ENCODE assay signal across 9 cellular contexts in genomic region chr6:89081129-89081422, GRCh38. TPM values are rescaled to one million over a fixed set of nuclear protein-coding genes. Genes with fewer than 3 reads are reported as not detected.
DNase-seq lines count a peak whose midpoint lies in the region; ATAC-seq and TF ChIP-seq lines count a peak whose summit lies in the region.
"Had no signal": no experiment of that assay in that cellular context is flagged by ENCODE, and none has a peak within 500 bp of the region (broad histone marks: within the 10 kb centered on the region; RNA-seq: fewer than 3 reads in every experiment).

No MANE protein-coding gene starts in this region.

- H3K27ac Mint-ChIP-seq in T-cell = peak overlapping the region; percentile 97 to 99

- intact Hi-C loops in posterior vena cava (cut with DNase I) = loop anchor here (5.0 to 10.0 kb wide), 2 partner anchors 44 to 96 kb away; no protein-coding TSS in a partner anchor

- H3K4me3 ChIP-seq in fibroblast of pulmonary artery (replicated peaks; ENCODE audit: low read depth, low read length) = peak overlapping the region; percentile 63
- peak overlapping the region; percentile 100 for H3K4me3 ChIP-seq in rectal smooth muscle tissue (ENCODE audit: low read length)

- peaks cover 13% of the 10 kb centered on the region for H3K4me1 ChIP-seq in rectal smooth muscle tissue (ENCODE audit: control insufficient read depth, insufficient read depth, low read length)

- H3K36me3 Mint-ChIP-seq in T-cell = peaks cover 35% of the 10 kb centered on the region

- H3K27ac ChIP-seq in rectal smooth muscle tissue (ENCODE audit: low read depth, low read length) = peak overlapping the region; percentile 100

- peak overlapping the region; percentile 100 for H3K9ac ChIP-seq in rectal smooth muscle tissue (ENCODE audit: low read length)

- peak; percentile 11 for ATAC-seq in GM18502 (IDR thresholded peaks at IDR 0.05; ENCODE audit: poor library complexity, unreplicated experiment)
- ATAC-seq in HG02759 (IDR thresholded peaks at IDR 0.05; ENCODE audit: unreplicated experiment) = peak; percentile 16
- ATAC-seq in T-cell (replicated peaks in 1 of 4) = peak in 2 of 4 experiments; percentile 7 to 14

- peak overlapping the region; percentile 92 to 96 (median 92) for H3K4me3 Mint-ChIP-seq in T-cell

- CTCF ChIA-PET in T-cell (lab: Charles Lee) (interaction anchor here in 1 of 2 donors (0.9 to 2.2 kb wide), 4 partner anchors 64 to 1759 kb away, joined by 3 to 20 read pairs (median 13); partner anchors contain the start of gene PM20D2), HEK293T (lab: Yijun Ruan, JAX) (interaction anchor here (1.8 kb wide), 1 partner anchor 98 kb away, joined by 14 read pairs; no protein-coding TSS in a partner anchor)

- H3K36me3 ChIP-seq in rectal smooth muscle tissue (ENCODE audit: control insufficient read depth, insufficient read depth, low read length) = peaks cover 9% of the 10 kb centered on the region

- H3K27me3 ChIP-seq in rectal smooth muscle tissue (ENCODE audit: control insufficient read depth, insufficient read depth, low read length) = no peaks in the 10 kb centered on the region

- H3K27me3 Mint-ChIP-seq in T-cell = no peaks in the 10 kb centered on the region

- no peak for TF ChIP-seq CTCF in fibroblast of pulmonary artery (IDR thresholded peaks at IDR 0.05; ENCODE audit: low read length, missing control alignments)

- H3K4me1 Mint-ChIP-seq in T-cell = peaks cover 35 to 49% (median 45%) of the 10 kb centered on the region in 3 donors

- H3K9me3 Mint-ChIP-seq in T-cell = no peaks in the 10 kb centered on the region

- DNase-seq in T-cell (peak in 1 of 34 experiments; percentile 7), fibroblast of pulmonary artery (ENCODE audit: low read depth) (no peak), cerebellar nuclear complex (lab: John Stamatoyannopoulos, UW) (no peak), HEK293T (ENCODE audit: extremely low spot score) (no peak), posterior vena cava (ENCODE audit: low spot score) (no peak)

- POLR2A ChIA-PET in T-cell (lab: Charles Lee) = interaction anchor here (0.6 to 2.7 kb wide), 17 partner anchors 9 to 748 kb away, joined by 3 to 25 read pairs (median 6); partner anchors contain the start of genes CASP8AP2 (in 1 of the 2), LYRM2 (in 1 of the 2), RNGTT (in 1 of the 2) and UBE2J1 (in 1 of the 2)
- POLR2A ChIA-PET in HEK293T (lab: Yijun Ruan, JAX) = interaction anchor here (0.6 to 5.2 kb wide), 19 partner anchors 11 to 335 kb away, joined by 3 to 46 read pairs (median 5); partner anchors contain the start of genes PM20D2 and SRSF12

TF ChIP-seq in HEK293T, 16 proteins besides CTCF, POLR2A, EP300 and RAD21:
- TF ChIP-seq HDGF (IDR thresholded peaks at IDR 0.05; ENCODE audit: borderline replicate concordance) (no peak), ZNF384 (IDR thresholded peaks at IDR 0.05) (no peak), LEF1 (IDR thresholded peaks at IDR 0.05; ENCODE audit: borderline replicate concordance) (no peak), PKNOX1 (IDR thresholded peaks at IDR 0.05) (no peak), SP1 (IDR thresholded peaks at IDR 0.05) (no peak), FOXK2 (IDR thresholded peaks at IDR 0.05) (no peak), FOXM1 (IDR thresholded peaks at IDR 0.05; ENCODE audit: borderline replicate concordance) (no peak), TARDBP (IDR thresholded peaks at IDR 0.05) (no peak), ELF4 (IDR thresholded peaks at IDR 0.05) (no peak), CTBP1 (IDR thresholded peaks at IDR 0.05; ENCODE audit: borderline replicate concordance) (no peak), ARNT (IDR thresholded peaks at IDR 0.05) (no peak)
TF ChIP-seq in HEK293T: peak in this region for 0.

RNA-seq across cellular contexts. Expression of gene PNRC1, which starts 0.5 kb away (rescaled TPM):
- total RNA-seq in T-cell (100 to 1,000 TPM; 421 to 792 (median 481) TPM), posterior vena cava (100 to 1,000 TPM; 280 to 381 TPM)

RNA-seq across cellular contexts. Expression of gene SRSF12, which starts 36.8 kb away (rescaled TPM):
- not detected for total RNA-seq in T-cell
- total RNA-seq in posterior vena cava = 1 to 10 TPM; 3.4 to 3.5 TPM
- total RNA-seq: T-helper 2 cell treated with Interferon-gamma antibody and Interleukin-4, amounts not matched to agents 100 ng/mL and 5 ng/mL, for 36 hours had no signal

Comparison
In these comparisons a context has a peak if more than half of its experiments do, and no peak if none do; other contexts are left out.
1. RNA of gene SRSF12, which starts 36.8 kb away (total RNA-seq): 3.4 to 3.5 TPM in posterior vena cava; not detected in T-cell; every median in the first group is over 4 times any median in the second.